Comparison of ENCODE assay signal across 16 cellular contexts in genomic region chr1:56666112-56666608, GRCh38.
"Had no signal": no experiment of that assay in that cellular context is flagged by ENCODE, and none has a peak within 500 bp of the region (broad histone marks: within the 10 kb centered on the region; RNA-seq: fewer than 3 reads in every experiment).

No MANE protein-coding gene starts in this region.

- H3K27ac ChIP-seq: gastroesophageal sphincter, stomach, testis, upper lobe of left lung had no signal

- H3K4me1 ChIP-seq: stomach, testis, upper lobe of left lung had no signal

- H3K36me3 ChIP-seq: gastroesophageal sphincter, stomach, upper lobe of left lung had no signal

- H3K9me3 ChIP-seq: gastroesophageal sphincter, stomach, testis, upper lobe of left lung had no signal

- DNase-seq: activated CD4-positive, alpha-beta T cell treated with anti-CD3 and anti-CD28 coated beads for 1 hour; activated CD4-positive, alpha-beta T cell treated with anti-CD3 and anti-CD28 coated beads, Interleukin-2, amount 50 U/mL, for 4 hours; activated naive CD4-positive, alpha-beta T cell treated with Interleukin-2 at 50 U/mL for 16 hours; anterior cingulate cortex; endodermal cell; kidney; mesenchymal stem cell; natural killer cell; posterior cingulate gyrus; retina; stimulated activated CD4-positive, alpha-beta T cell treated with anti-CD3 and anti-CD28 coated beads, Interleukin-12 subunit alpha, Interleukin-12 subunit beta, amount 100 ng/mL, for 4 hours; stimulated activated CD4-positive, alpha-beta T cell treated with anti-CD3 and anti-CD28 coated beads, Interleukin-2, amount 100 ng/mL, for 24 hours; stomach; testis; upper lobe of left lung had no signal

- H3K27me3 ChIP-seq: gastroesophageal sphincter, stomach, testis, upper lobe of left lung had no signal

- H3K4me3 ChIP-seq: gastroesophageal sphincter, stomach, testis, upper lobe of left lung had no signal
